In the genomic region with DNA sequence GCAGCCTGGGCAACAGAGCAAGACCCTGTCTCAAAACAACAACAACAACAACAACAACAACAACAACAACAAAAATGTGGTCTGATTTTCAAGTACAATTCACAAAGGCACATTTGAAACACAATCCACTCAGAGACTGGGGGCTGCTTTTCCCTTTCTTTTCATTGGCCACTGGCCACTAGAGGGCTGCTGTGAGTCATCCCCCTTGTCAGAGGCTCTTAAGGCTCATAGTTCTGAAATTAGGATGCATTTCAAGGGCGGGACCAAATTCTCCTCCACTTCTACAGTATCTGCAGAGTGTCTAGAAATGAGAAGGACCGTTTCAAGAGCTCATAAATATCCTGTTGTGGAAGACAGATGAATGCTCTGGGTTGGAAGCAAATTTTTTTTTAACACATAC, we compare ENCODE assay signal across 9 cellular contexts.
DNase-seq lines count a peak whose midpoint lies in the region; ATAC-seq and TF ChIP-seq lines count a peak whose summit lies in the region.
"Had no signal": no experiment of that assay in that cellular context is flagged by ENCODE, and none has a peak within 500 bp of the region (broad histone marks: within the 10 kb centered on the region; RNA-seq: fewer than 3 reads in every experiment).

No MANE protein-coding gene starts in this region.

- no peak overlapping the region for H3K27ac ChIP-seq in left ventricle myocardium inferior (replicated peaks)
- no peak overlapping the region for H3K27ac ChIP-seq in coronary artery

- peaks cover 30% of the 10 kb centered on the region for H3K4me1 Mint-ChIP-seq in nephron
- H3K4me1 Mint-ChIP-seq: activated naive CD8-positive, alpha-beta T cell treated with anti-CD3 and anti-CD28 coated beads, Interleukin-2, amount 10 ng/mL, durations not matched to agents 7 days and 5 days had no signal

- no peak overlapping the region for H3K9ac ChIP-seq in adipocyte (ENCODE audit: low read length)

- peak; percentile 21 for TF ChIP-seq CTCF in left ventricle myocardium inferior (IDR thresholded peaks at IDR 0.05; ENCODE audit: borderline replicate concordance)
- peak; percentile 18 to 53 (median 26) for TF ChIP-seq CTCF in nephron (IDR thresholded peaks at IDR 0.05; ENCODE audit: unreplicated experiment in 3 of 3)
- TF ChIP-seq CTCF in coronary artery (IDR thresholded peaks at IDR 0.05), result no peak

- H3K27me3 Mint-ChIP-seq in nephron (ENCODE audit: low read depth), result no peaks in the 10 kb centered on the region
- H3K27me3 Mint-ChIP-seq: activated naive CD8-positive, alpha-beta T cell treated with anti-CD3 and anti-CD28 coated beads, Interleukin-2, amount 10 ng/mL, durations not matched to agents 7 days and 5 days had no signal

- no peak for ATAC-seq in sciatic nerve

- H3K9me3 ChIP-seq in left ventricle myocardium inferior (replicated peaks) (no peaks in the 10 kb centered on the region), adipocyte (ENCODE audit: control insufficient read depth, low read length) (no peaks in the 10 kb centered on the region)

- H3K4me1 ChIP-seq in left ventricle myocardium inferior (no peaks in the 10 kb centered on the region), adipocyte (ENCODE audit: control insufficient read depth, insufficient read depth, low read length) (no peaks in the 10 kb centered on the region)

- peak overlapping the region in 1 of 3 experiments; percentile 44 for H3K27ac Mint-ChIP-seq in nephron
- H3K27ac Mint-ChIP-seq: activated naive CD8-positive, alpha-beta T cell treated with anti-CD3 and anti-CD28 coated beads, Interleukin-2, amount 10 ng/mL, durations not matched to agents 7 days and 5 days had no signal

- DNase-seq in left ventricle myocardium inferior (no peak), cardiac septum (ENCODE audit: low spot score) (no peak), HPDE6-E6E7 (ENCODE audit: extremely low spot score) (peak; percentile 11), adipocyte (ENCODE audit: low read depth) (peak; percentile 44), cerebellum (ENCODE audit: low spot score) (no peak), sciatic nerve (ENCODE audit: low spot score) (no peak), coronary artery (ENCODE audit: low spot score) (no peak)
- DNase-seq: activated naive CD8-positive, alpha-beta T cell treated with anti-CD3 and anti-CD28 coated beads, Interleukin-2, amount 10 ng/mL, durations not matched to agents 7 days and 5 days had no signal

- H3K27me3 ChIP-seq in left ventricle myocardium inferior (ENCODE audit: low read depth) (no peaks in the 10 kb centered on the region), adipocyte (replicated peaks; ENCODE audit: control insufficient read depth, insufficient read depth, low read length) (no peaks in the 10 kb centered on the region)

- H3K4me3 Mint-ChIP-seq in nephron, result no peak overlapping the region
- H3K4me3 Mint-ChIP-seq: activated naive CD8-positive, alpha-beta T cell treated with anti-CD3 and anti-CD28 coated beads, Interleukin-2, amount 10 ng/mL, durations not matched to agents 7 days and 5 days had no signal

- H3K36me3 Mint-ChIP-seq in nephron (ENCODE audit: low read depth), result no peaks in the 10 kb centered on the region
- H3K36me3 Mint-ChIP-seq: activated naive CD8-positive, alpha-beta T cell treated with anti-CD3 and anti-CD28 coated beads, Interleukin-2, amount 10 ng/mL, durations not matched to agents 7 days and 5 days had no signal

- H3K9me3 Mint-ChIP-seq in nephron, result peaks cover 2% of the 10 kb centered on the region
- H3K9me3 Mint-ChIP-seq: activated naive CD8-positive, alpha-beta T cell treated with anti-CD3 and anti-CD28 coated beads, Interleukin-2, amount 10 ng/mL, durations not matched to agents 7 days and 5 days had no signal

- H3K4me3 ChIP-seq in left ventricle myocardium inferior (no peak overlapping the region), adipocyte (ENCODE audit: low read length) (no peak overlapping the region), coronary artery (no peak overlapping the region)

- H3K36me3 ChIP-seq in left ventricle myocardium inferior (no peaks in the 10 kb centered on the region), adipocyte (ENCODE audit: control insufficient read depth, insufficient read depth, low read length, severe bottlenecking) (no peaks in the 10 kb centered on the region)

- intact Hi-C loops in left ventricle myocardium inferior (cut with micrococcal nuclease), result no loop called here
- intact Hi-C loops in cardiac septum (cut with DNase I), result no loop called here
- intact Hi-C loops in sciatic nerve (cut with DNase I), result no loop called here

Comparison
In these comparisons a context has a peak if more than half of its experiments do, and no peak if none do; other contexts are left out.
1. DNase-seq: peak in HPDE6-E6E7 (single experiment) and adipocyte (single experiment); none in left ventricle myocardium inferior (single experiment), cardiac septum (single experiment), cerebellum (single experiment), sciatic nerve (single experiment) and coronary artery (single experiment).